ENCODE assay signal across 15 cellular contexts in genomic region chr7:83457022-83457892, GRCh38.
DNase-seq lines count a peak whose midpoint lies in the region.
"Had no signal": no experiment of that assay in that cellular context is flagged by ENCODE, and none has a peak within 500 bp of the region (broad histone marks: within the 10 kb centered on the region; RNA-seq: fewer than 3 reads in every experiment).

No MANE protein-coding gene starts in this region.

- peak overlapping the region; percentile 19; the same call in 1 of the 2 replicates for H3K9ac ChIP-seq in HUES64 (ENCODE audit: low read depth, low read length)
- peak overlapping the region; percentile 59 for H3K9ac ChIP-seq in iPS-18a (ENCODE audit: low read length)

- H3K4me3 ChIP-seq in HAP-1, result peak overlapping the region; percentile 11
- H3K4me3 ChIP-seq in HUES64 (ENCODE audit: low read length), result peak overlapping the region; percentile 34
- H3K4me3 ChIP-seq in iPS-18a (ENCODE audit: low read length), result peak overlapping the region; percentile 52
- H3K4me3 ChIP-seq: thyroid gland had no signal

- 9% methylated on average over 5 of the region's 5 CpGs for WGBS in HUES64

- H3K36me3 ChIP-seq in HAP-1 (replicated peaks), result no peaks in the 10 kb centered on the region; the same call in 1 of the 2 replicates
- H3K36me3 ChIP-seq in HUES64 (ENCODE audit: insufficient read depth, low read length), result peaks cover 12% of the 10 kb centered on the region
- H3K36me3 ChIP-seq in iPS-18a (ENCODE audit: control insufficient read depth, low read depth, low read length), result peaks cover 3% of the 10 kb centered on the region
- H3K36me3 ChIP-seq: thyroid gland had no signal

- DNase-seq in GM03348 (ENCODE audit: low spot score), result peak; percentile 24
- DNase-seq in HAP-1 (ENCODE audit: low spot score in 2 of 2), result no peak
- no peak for DNase-seq in SHP77 treated with DMSO at 0.1 percent for 48 hours (lab: John Stamatoyannopoulos, UW)
- DNase-seq in putamen (ENCODE audit: low spot score), result no peak
- DNase-seq in stimulated activated CD4-positive, alpha-beta T cell treated with anti-CD3 and anti-CD28 coated beads, Interleukin-15, amount 100 ng/mL, for 24 hours, result no peak
- no peak for DNase-seq in UCSD-AML1 (lab: John Stamatoyannopoulos, UW; ENCODE audit: unreplicated experiment)
- DNase-seq: activated naive CD4-positive, alpha-beta T cell treated with Interleukin-2 at 50 U/mL for 16 hours; GOT3; islet precursor cell; NCI-H1105; NCI-H446; thyroid gland had no signal

- H3K27ac ChIP-seq in HUES64 (ENCODE audit: low read depth, low read length), result peak overlapping the region; percentile 50
- H3K27ac ChIP-seq in iPS-18a (ENCODE audit: low read length), result peak overlapping the region; percentile 75
- H3K27ac ChIP-seq: thyroid gland, VCaP had no signal

- H3K27me3 ChIP-seq in HAP-1 (ENCODE audit: low read depth) (no peaks in the 10 kb centered on the region), HUES64 (ENCODE audit: insufficient read depth, low read length) (no peaks in the 10 kb centered on the region), iPS-18a (ENCODE audit: control insufficient read depth, insufficient read depth, low read length) (no peaks in the 10 kb centered on the region)
- H3K27me3 ChIP-seq: thyroid gland had no signal

- no peaks in the 10 kb centered on the region for H3K9me3 ChIP-seq in HAP-1
- no peaks in the 10 kb centered on the region for H3K9me3 ChIP-seq in HUES64 (ENCODE audit: insufficient read depth, low read depth, low read length)
- H3K9me3 ChIP-seq in iPS-18a (ENCODE audit: control insufficient read depth, low read depth, low read length), result no peaks in the 10 kb centered on the region
- H3K9me3 ChIP-seq: thyroid gland had no signal

- in situ Hi-C loops in HAP-1 (cut with MboI; ENCODE audit: low sequenced_read_pairs), result no loop called here

- H3K4me1 ChIP-seq in HAP-1 (peaks cover 53% of the 10 kb centered on the region), HUES64 (ENCODE audit: insufficient read depth, low read length) (peaks cover 54% of the 10 kb centered on the region), iPS-18a (ENCODE audit: control insufficient read depth, low read depth, low read length) (peaks cover 31% of the 10 kb centered on the region)
- H3K4me1 ChIP-seq: thyroid gland had no signal
